Comparison of ENCODE assay signal across 13 cellular contexts in genomic region chrX:101265869-101266428, GRCh38. TPM values are rescaled to one million over a fixed set of nuclear protein-coding genes. Genes with fewer than 3 reads are reported as not detected.
A peak's percentile ranks its signal among the peaks of the same experiment; 100 is the strongest.
DNase-seq lines count a peak whose midpoint lies in the region; ATAC-seq and TF ChIP-seq lines count a peak whose summit lies in the region.
"Had no signal": no experiment of that assay in that cellular context is flagged by ENCODE, and none has a peak within 500 bp of the region (broad histone marks: within the 10 kb centered on the region; RNA-seq: fewer than 3 reads in every experiment).

No MANE protein-coding gene starts in this region.

- H3K36me3 ChIP-seq in CD8-positive, alpha-beta T cell (ENCODE audit: insufficient read depth, low read length), result no peaks in the 10 kb centered on the region
- H3K36me3 ChIP-seq: tibial artery had no signal

- TF ChIP-seq CTCF in HFF-Myc (IDR thresholded peaks at IDR 0.05; ENCODE audit: low read depth, low read length, missing control alignments), result no peak
- no peak for TF ChIP-seq CTCF in CD8-positive, alpha-beta T cell (IDR thresholded peaks at IDR 0.05)

- CTCF ChIA-PET in activated naive CD4-positive, alpha-beta T cell treated with anti-CD3 and anti-CD28 coated beads for 36 hours (lab: Charles Lee), result no interaction called here
- CTCF ChIA-PET in CD8-positive, alpha-beta T cell (lab: Charles Lee), result no interaction called here

- H3K4me3 ChIP-seq in HFF-Myc (replicated peaks; ENCODE audit: low read depth, low read length) (no peak overlapping the region), skeletal muscle cell (ENCODE audit: low read depth, low read length) (no peak overlapping the region)
- H3K4me3 ChIP-seq in CD8-positive, alpha-beta T cell (ENCODE audit: low read depth, low read length), result no peak overlapping the region
- H3K4me3 ChIP-seq: skin epidermis, tibial artery had no signal

- intact Hi-C loops in activated naive CD4-positive, alpha-beta T cell treated with anti-CD3 and anti-CD28 coated beads for 36 hours (cut with micrococcal nuclease), result no loop called here
- intact Hi-C loops in CD8-positive, alpha-beta T cell (cut with DNase I, micrococcal nuclease), result no loop called here

- no peak overlapping the region for H3K27ac Mint-ChIP-seq in activated naive CD4-positive, alpha-beta T cell treated with anti-CD3 and anti-CD28 coated beads for 36 hours
- H3K27ac Mint-ChIP-seq in CD8-positive, alpha-beta T cell, result no peak overlapping the region

- no peaks in the 10 kb centered on the region for H3K36me3 Mint-ChIP-seq in activated naive CD4-positive, alpha-beta T cell treated with anti-CD3 and anti-CD28 coated beads for 36 hours (ENCODE audit: low read depth)
- no peaks in the 10 kb centered on the region for H3K36me3 Mint-ChIP-seq in CD8-positive, alpha-beta T cell

- H3K4me1 ChIP-seq in CD8-positive, alpha-beta T cell (ENCODE audit: insufficient read depth, low read length), result no peaks in the 10 kb centered on the region
- H3K4me1 ChIP-seq: tibial artery had no signal

- H3K9me3 ChIP-seq in CD8-positive, alpha-beta T cell (ENCODE audit: low read length), result no peaks in the 10 kb centered on the region
- H3K9me3 ChIP-seq: tibial artery had no signal

- H3K4me3 Mint-ChIP-seq in activated naive CD4-positive, alpha-beta T cell treated with anti-CD3 and anti-CD28 coated beads for 36 hours, result no peak overlapping the region
- H3K4me3 Mint-ChIP-seq in CD8-positive, alpha-beta T cell, result no peak overlapping the region

- H3K27me3 Mint-ChIP-seq in activated naive CD4-positive, alpha-beta T cell treated with anti-CD3 and anti-CD28 coated beads for 36 hours (ENCODE audit: low read depth), result no peaks in the 10 kb centered on the region
- H3K27me3 Mint-ChIP-seq in CD8-positive, alpha-beta T cell (ENCODE audit: low read depth), result no peaks in the 10 kb centered on the region

- peak; percentile 5 for DNase-seq in HFF-Myc (ENCODE audit: extremely low read depth, low read depth)
- peak; percentile 44 for DNase-seq in fibroblast of peridontal ligament (ENCODE audit: extremely low read depth)
- peak; percentile 47 for DNase-seq in skeletal muscle cell (ENCODE audit: low read depth)
- DNase-seq in NCI-H748 (lab: John Stamatoyannopoulos, UW; ENCODE audit: unreplicated experiment), result no peak
- DNase-seq in activated naive CD4-positive, alpha-beta T cell treated with anti-CD3 and anti-CD28 coated beads for 36 hours, result no peak
- DNase-seq in CD8-positive, alpha-beta T cell, result no peak
- DNase-seq: GOT3, NCI-H1092 treated with DMSO at 0.1 percent for 48 hours, NCI-H524, tibial artery had no signal

- peak; percentile 40; the same call in 2 of the 3 replicates for ATAC-seq in SK-N-SH treated with all-trans-retinoic acid at 6 μM for 48 hours
- ATAC-seq in HG02571 (IDR thresholded peaks at IDR 0.05; ENCODE audit: unreplicated experiment), result no peak
- ATAC-seq in CD8-positive, alpha-beta T cell, result no peak

- no peaks in the 10 kb centered on the region for H3K9me3 Mint-ChIP-seq in activated naive CD4-positive, alpha-beta T cell treated with anti-CD3 and anti-CD28 coated beads for 36 hours
- H3K9me3 Mint-ChIP-seq in CD8-positive, alpha-beta T cell, result no peaks in the 10 kb centered on the region

- no peaks in the 10 kb centered on the region for H3K4me1 Mint-ChIP-seq in activated naive CD4-positive, alpha-beta T cell treated with anti-CD3 and anti-CD28 coated beads for 36 hours (ENCODE audit: low read depth)
- H3K4me1 Mint-ChIP-seq in CD8-positive, alpha-beta T cell (ENCODE audit: low read depth), result no peaks in the 10 kb centered on the region

- POLR2A ChIA-PET in CD8-positive, alpha-beta T cell (lab: Charles Lee), result no interaction called here

- no peaks in the 10 kb centered on the region for H3K27me3 ChIP-seq in CD8-positive, alpha-beta T cell (ENCODE audit: insufficient read depth, low read length)
- H3K27me3 ChIP-seq: tibial artery had no signal

- H3K27ac ChIP-seq in CD8-positive, alpha-beta T cell (ENCODE audit: low read depth, low read length), result no peak overlapping the region
- H3K27ac ChIP-seq: skin epidermis, tibial artery had no signal

TF ChIP-seq in SK-N-SH treated with all-trans-retinoic acid at 6 μM for 48 hours, 23 proteins besides CTCF, POLR2A, EP300 and RAD21:
- no peak for TF ChIP-seq ZC3H10 (CRISPR knock-in tag; IDR thresholded peaks at IDR 0.05)
- no peak for TF ChIP-seq RARB (CRISPR knock-in tag; IDR thresholded peaks at IDR 0.05)
- no peak for TF ChIP-seq ISL1 (CRISPR knock-in tag; IDR thresholded peaks at IDR 0.05)
- TF ChIP-seq GLIS3 (CRISPR knock-in tag; IDR thresholded peaks at IDR 0.05), result no peak
- TF ChIP-seq POU6F1 (CRISPR knock-in tag; IDR thresholded peaks at IDR 0.05; ENCODE audit: borderline replicate concordance, low read depth), result no peak
- TF ChIP-seq ZNF70 (CRISPR knock-in tag; IDR thresholded peaks at IDR 0.05), result no peak

RNA-seq across cellular contexts. Expression of gene TAF7L, which starts 25.2 kb away (rescaled TPM):
- total RNA-seq in activated naive CD4-positive, alpha-beta T cell treated with anti-CD3 and anti-CD28 coated beads for 36 hours, result not detected
- not detected for total RNA-seq in CD8-positive, alpha-beta T cell

RNA-seq across cellular contexts. Expression of gene DRP2, which starts 46.4 kb away (rescaled TPM):
- total RNA-seq in activated naive CD4-positive, alpha-beta T cell treated with anti-CD3 and anti-CD28 coated beads for 36 hours, result under 1 TPM; 0.41 to 0.47 TPM
- total RNA-seq in CD8-positive, alpha-beta T cell, result not detected

Comparison
In these comparisons a context has a peak if more than half of its experiments do, and no peak if none do; other contexts are left out.
1. DNase-seq: peak in HFF-Myc (single experiment), fibroblast of peridontal ligament (single experiment) and skeletal muscle cell (single experiment); none in NCI-H748 (single experiment), activated naive CD4-positive, alpha-beta T cell treated with anti-CD3 and anti-CD28 coated beads for 36 hours (single experiment) and CD8-positive, alpha-beta T cell (0 of 7).